ENCODE assay signal across 1 cellular context in the genomic region with DNA sequence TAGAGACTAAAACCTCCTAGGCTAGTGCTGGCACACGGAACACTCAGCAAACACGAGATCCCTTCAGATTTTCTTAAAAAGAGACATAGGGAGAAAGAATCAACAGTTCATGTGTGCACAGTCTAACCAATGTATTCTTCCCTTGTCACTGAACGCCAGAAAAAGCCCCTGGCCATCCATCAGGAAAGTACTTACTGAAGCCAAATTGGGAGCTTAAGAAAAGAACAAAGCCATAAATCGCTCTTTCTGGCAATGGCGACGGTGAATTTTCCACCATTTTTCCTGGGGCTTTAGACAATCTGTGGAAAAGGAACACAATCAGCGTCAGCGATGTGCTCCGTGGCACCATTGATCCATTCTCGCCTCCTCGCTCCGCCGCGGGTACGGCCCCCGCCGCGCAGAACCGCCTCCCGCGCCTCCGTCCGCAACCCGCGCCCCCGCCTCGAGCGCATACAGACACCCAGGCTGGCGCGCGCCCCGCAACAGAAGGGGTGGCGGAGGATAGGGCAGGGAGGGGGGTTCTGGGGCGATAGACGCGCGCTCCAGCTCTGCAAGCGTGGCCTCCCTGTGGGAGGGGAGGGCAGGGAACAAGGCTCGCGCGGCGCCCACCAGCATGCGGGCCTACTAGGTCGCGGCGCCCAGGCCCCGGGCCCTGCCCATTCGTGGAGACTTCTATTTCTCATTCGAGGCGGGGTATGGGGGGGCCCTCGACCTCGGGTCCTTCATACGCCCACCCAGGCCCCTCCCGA.
TF ChIP-seq lines count a peak whose summit lies in the region.

No MANE protein-coding gene starts in this region.

TF ChIP-seq in HepG2, 621 proteins besides CTCF, POLR2A, EP300 and RAD21 (continued from another document and continues in another):
- TF ChIP-seq, protein P1, sequence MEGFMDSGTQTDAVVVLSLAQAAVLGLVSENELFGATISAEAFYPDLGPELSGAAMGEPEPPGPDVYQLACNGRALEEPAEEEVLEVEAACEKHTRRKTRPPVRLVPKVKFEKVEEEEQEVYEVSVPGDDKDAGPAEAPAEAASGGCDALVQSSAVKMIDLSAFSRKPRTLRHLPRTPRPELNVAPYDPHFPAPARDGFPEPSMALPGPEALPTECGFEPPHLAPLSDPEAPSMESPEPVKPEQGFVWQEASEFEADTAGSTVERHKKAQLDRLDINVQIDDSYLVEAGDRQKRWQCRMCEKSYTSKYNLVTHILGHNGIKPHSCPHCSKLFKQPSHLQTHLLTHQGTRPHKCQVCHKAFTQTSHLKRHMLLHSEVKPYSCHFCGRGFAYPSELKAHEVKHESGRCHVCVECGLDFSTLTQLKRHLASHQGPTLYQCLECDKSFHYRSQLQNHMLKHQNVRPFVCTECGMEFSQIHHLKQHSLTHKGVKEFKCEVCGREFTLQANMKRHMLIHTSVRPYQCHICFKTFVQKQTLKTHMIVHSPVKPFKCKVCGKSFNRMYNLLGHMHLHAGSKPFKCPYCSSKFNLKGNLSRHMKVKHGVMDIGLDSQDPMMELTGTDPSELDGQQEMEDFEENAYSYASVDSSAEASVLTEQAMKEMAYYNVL (CRISPR knock-in tag; IDR thresholded peaks at IDR 0.05; ENCODE audit: borderline replicate concordance): peak; percentile 34; the same call in 1 of the 2 replicates
- TF ChIP-seq, protein P2, sequence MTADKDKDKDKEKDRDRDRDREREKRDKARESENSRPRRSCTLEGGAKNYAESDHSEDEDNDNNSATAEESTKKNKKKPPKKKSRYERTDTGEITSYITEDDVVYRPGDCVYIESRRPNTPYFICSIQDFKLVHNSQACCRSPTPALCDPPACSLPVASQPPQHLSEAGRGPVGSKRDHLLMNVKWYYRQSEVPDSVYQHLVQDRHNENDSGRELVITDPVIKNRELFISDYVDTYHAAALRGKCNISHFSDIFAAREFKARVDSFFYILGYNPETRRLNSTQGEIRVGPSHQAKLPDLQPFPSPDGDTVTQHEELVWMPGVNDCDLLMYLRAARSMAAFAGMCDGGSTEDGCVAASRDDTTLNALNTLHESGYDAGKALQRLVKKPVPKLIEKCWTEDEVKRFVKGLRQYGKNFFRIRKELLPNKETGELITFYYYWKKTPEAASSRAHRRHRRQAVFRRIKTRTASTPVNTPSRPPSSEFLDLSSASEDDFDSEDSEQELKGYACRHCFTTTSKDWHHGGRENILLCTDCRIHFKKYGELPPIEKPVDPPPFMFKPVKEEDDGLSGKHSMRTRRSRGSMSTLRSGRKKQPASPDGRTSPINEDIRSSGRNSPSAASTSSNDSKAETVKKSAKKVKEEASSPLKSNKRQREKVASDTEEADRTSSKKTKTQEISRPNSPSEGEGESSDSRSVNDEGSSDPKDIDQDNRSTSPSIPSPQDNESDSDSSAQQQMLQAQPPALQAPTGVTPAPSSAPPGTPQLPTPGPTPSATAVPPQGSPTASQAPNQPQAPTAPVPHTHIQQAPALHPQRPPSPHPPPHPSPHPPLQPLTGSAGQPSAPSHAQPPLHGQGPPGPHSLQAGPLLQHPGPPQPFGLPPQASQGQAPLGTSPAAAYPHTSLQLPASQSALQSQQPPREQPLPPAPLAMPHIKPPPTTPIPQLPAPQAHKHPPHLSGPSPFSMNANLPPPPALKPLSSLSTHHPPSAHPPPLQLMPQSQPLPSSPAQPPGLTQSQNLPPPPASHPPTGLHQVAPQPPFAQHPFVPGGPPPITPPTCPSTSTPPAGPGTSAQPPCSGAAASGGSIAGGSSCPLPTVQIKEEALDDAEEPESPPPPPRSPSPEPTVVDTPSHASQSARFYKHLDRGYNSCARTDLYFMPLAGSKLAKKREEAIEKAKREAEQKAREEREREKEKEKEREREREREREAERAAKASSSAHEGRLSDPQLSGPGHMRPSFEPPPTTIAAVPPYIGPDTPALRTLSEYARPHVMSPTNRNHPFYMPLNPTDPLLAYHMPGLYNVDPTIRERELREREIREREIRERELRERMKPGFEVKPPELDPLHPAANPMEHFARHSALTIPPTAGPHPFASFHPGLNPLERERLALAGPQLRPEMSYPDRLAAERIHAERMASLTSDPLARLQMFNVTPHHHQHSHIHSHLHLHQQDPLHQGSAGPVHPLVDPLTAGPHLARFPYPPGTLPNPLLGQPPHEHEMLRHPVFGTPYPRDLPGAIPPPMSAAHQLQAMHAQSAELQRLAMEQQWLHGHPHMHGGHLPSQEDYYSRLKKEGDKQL (CRISPR knock-in tag; IDR thresholded peaks at IDR 0.05; ENCODE audit: low read depth): 0 out of 2 replicates have a peak, but pooled peaks have one; percentile 36
- no peak for TF ChIP-seq MZF1 (CRISPR knock-in tag; IDR thresholded peaks at IDR 0.05; ENCODE audit: borderline replicate concordance)
- TF ChIP-seq ZNF383 (CRISPR knock-in tag; IDR thresholded peaks at IDR 0.05; ENCODE audit: borderline replicate concordance): no peak
- TF ChIP-seq ZNF713 (CRISPR knock-in tag; IDR thresholded peaks at IDR 0.05): peak; percentile 67; the same call in 1 of the 2 replicates
- TF ChIP-seq, protein P3, sequence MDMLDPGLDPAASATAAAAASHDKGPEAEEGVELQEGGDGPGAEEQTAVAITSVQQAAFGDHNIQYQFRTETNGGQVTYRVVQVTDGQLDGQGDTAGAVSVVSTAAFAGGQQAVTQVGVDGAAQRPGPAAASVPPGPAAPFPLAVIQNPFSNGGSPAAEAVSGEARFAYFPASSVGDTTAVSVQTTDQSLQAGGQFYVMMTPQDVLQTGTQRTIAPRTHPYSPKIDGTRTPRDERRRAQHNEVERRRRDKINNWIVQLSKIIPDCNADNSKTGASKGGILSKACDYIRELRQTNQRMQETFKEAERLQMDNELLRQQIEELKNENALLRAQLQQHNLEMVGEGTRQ (IDR thresholded peaks at IDR 0.05; ENCODE audit: low read depth, low read length): no peak
- TF ChIP-seq, protein P3 (CRISPR knock-in tag; IDR thresholded peaks at IDR 0.05; ENCODE audit: borderline replicate concordance): peak; percentile 47; the same call in 1 of the 2 replicates
- peak; percentile 58 for TF ChIP-seq HNRNPK (IDR thresholded peaks at IDR 0.05; ENCODE audit: low read depth, low read length, poor library complexity, severe bottlenecking)
- TF ChIP-seq, protein P4, sequence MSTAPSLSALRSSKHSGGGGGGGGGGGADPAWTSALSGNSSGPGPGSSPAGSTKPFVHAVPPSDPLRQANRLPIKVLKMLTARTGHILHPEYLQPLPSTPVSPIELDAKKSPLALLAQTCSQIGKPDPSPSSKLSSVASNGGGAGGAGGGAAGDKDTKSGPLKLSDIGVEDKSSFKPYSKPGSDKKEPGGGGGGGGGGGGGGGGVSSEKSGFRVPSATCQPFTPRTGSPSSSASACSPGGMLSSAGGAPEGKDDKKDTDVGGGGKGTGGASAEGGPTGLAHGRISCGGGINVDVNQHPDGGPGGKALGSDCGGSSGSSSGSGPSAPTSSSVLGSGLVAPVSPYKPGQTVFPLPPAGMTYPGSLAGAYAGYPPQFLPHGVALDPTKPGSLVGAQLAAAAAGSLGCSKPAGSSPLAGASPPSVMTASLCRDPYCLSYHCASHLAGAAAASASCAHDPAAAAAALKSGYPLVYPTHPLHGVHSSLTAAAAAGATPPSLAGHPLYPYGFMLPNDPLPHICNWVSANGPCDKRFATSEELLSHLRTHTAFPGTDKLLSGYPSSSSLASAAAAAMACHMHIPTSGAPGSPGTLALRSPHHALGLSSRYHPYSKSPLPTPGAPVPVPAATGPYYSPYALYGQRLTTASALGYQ (CRISPR knock-in tag; IDR thresholded peaks at IDR 0.05): peak; percentile 54; the same call in 1 of the 2 replicates
- peak; percentile 72; the same call in 1 of the 2 replicates for TF ChIP-seq REL (CRISPR knock-in tag; conservative IDR thresholded peaks at IDR 0.05)
- TF ChIP-seq DR1 (CRISPR knock-in tag; IDR thresholded peaks at IDR 0.05): peak; percentile 64
- TF ChIP-seq, protein P5, sequence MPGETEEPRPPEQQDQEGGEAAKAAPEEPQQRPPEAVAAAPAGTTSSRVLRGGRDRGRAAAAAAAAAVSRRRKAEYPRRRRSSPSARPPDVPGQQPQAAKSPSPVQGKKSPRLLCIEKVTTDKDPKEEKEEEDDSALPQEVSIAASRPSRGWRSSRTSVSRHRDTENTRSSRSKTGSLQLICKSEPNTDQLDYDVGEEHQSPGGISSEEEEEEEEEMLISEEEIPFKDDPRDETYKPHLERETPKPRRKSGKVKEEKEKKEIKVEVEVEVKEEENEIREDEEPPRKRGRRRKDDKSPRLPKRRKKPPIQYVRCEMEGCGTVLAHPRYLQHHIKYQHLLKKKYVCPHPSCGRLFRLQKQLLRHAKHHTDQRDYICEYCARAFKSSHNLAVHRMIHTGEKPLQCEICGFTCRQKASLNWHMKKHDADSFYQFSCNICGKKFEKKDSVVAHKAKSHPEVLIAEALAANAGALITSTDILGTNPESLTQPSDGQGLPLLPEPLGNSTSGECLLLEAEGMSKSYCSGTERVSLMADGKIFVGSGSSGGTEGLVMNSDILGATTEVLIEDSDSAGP (CRISPR knock-in tag; IDR thresholded peaks at IDR 0.05; ENCODE audit: borderline replicate concordance): peak; percentile 75; the same call in 1 of the 2 replicates
- peak; percentile 80; the same call in 1 of the 2 replicates for TF ChIP-seq ZNF768 (CRISPR knock-in tag; IDR thresholded peaks at IDR 0.05)
- TF ChIP-seq PTBP1 (IDR thresholded peaks at IDR 0.05; ENCODE audit: low read depth, low read length, poor library complexity, severe bottlenecking): peak; percentile 64
- peak; percentile 94 for TF ChIP-seq AGO2 (optimal IDR thresholded peaks at IDR 0.05; ENCODE audit: low read depth, low read length)
- peak; percentile 70; the same call in 1 of the 2 replicates for TF ChIP-seq ZBTB1 (CRISPR knock-in tag; IDR thresholded peaks at IDR 0.05; ENCODE audit: borderline replicate concordance)
- TF ChIP-seq RXRB (CRISPR knock-in tag; IDR thresholded peaks at IDR 0.05; ENCODE audit: borderline replicate concordance): peak; percentile 25; the same call in 1 of the 2 replicates
- peak; percentile 33; the same call in 1 of the 2 replicates for TF ChIP-seq ZKSCAN1 (IDR thresholded peaks at IDR 0.05; ENCODE audit: low read length)
- TF ChIP-seq, protein P6, sequence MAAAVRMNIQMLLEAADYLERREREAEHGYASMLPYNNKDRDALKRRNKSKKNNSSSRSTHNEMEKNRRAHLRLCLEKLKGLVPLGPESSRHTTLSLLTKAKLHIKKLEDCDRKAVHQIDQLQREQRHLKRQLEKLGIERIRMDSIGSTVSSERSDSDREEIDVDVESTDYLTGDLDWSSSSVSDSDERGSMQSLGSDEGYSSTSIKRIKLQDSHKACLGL (CRISPR knock-in tag; IDR thresholded peaks at IDR 0.05): peak; percentile 14; the same call in 1 of the 2 replicates
- no peak for TF ChIP-seq SIX4 (CRISPR knock-in tag; IDR thresholded peaks at IDR 0.05)
- no peak for TF ChIP-seq ZSCAN12 (CRISPR knock-in tag; IDR thresholded peaks at IDR 0.05)
- TF ChIP-seq ZC3H13 (CRISPR knock-in tag; IDR thresholded peaks at IDR 0.05): peak; percentile 91
- TF ChIP-seq ZC3H4 (CRISPR knock-in tag; IDR thresholded peaks at IDR 0.05; ENCODE audit: borderline replicate concordance): peak; percentile 92
- peak; percentile 90 for TF ChIP-seq ZNF225 (CRISPR knock-in tag; IDR thresholded peaks at IDR 0.05)
- peak; percentile 79; the same call in 1 of the 2 replicates for TF ChIP-seq ZFYVE20 (CRISPR knock-in tag; IDR thresholded peaks at IDR 0.05; ENCODE audit: borderline replicate concordance, low read depth)
- TF ChIP-seq, protein P7, sequence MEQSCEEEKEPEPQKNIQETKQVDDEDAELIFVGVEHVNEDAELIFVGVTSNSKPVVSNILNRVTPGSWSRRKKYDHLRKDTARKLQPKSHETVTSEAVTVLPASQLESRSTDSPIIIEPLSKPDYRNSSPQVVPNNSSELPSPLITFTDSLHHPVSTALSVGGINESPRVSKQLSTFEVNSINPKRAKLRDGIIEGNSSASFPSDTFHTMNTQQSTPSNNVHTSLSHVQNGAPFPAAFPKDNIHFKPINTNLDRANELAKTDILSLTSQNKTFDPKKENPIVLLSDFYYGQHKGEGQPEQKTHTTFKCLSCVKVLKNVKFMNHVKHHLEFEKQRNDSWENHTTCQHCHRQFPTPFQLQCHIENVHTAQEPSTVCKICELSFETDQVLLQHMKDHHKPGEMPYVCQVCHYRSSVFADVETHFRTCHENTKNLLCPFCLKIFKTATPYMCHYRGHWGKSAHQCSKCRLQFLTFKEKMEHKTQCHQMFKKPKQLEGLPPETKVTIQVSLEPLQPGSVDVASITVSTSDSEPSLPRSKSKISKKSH (CRISPR knock-in tag; IDR thresholded peaks at IDR 0.05; ENCODE audit: borderline replicate concordance): peak; percentile 89; the same call in 1 of the 2 replicates
- TF ChIP-seq FOSL2 (CRISPR knock-in tag; IDR thresholded peaks at IDR 0.05): peak; percentile 36
- TF ChIP-seq, protein P8, sequence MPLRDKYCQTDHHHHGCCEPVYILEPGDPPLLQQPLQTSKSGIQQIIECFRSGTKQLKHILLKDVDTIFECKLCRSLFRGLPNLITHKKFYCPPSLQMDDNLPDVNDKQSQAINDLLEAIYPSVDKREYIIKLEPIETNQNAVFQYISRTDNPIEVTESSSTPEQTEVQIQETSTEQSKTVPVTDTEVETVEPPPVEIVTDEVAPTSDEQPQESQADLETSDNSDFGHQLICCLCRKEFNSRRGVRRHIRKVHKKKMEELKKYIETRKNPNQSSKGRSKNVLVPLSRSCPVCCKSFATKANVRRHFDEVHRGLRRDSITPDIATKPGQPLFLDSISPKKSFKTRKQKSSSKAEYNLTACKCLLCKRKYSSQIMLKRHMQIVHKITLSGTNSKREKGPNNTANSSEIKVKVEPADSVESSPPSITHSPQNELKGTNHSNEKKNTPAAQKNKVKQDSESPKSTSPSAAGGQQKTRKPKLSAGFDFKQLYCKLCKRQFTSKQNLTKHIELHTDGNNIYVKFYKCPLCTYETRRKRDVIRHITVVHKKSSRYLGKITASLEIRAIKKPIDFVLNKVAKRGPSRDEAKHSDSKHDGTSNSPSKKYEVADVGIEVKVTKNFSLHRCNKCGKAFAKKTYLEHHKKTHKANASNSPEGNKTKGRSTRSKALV (CRISPR knock-in tag; IDR thresholded peaks at IDR 0.05): peak; percentile 62; the same call in 1 of the 2 replicates
- TF ChIP-seq ZSCAN29 (CRISPR knock-in tag; conservative IDR thresholded peaks at IDR 0.05): no peak
- TF ChIP-seq, protein P9, sequence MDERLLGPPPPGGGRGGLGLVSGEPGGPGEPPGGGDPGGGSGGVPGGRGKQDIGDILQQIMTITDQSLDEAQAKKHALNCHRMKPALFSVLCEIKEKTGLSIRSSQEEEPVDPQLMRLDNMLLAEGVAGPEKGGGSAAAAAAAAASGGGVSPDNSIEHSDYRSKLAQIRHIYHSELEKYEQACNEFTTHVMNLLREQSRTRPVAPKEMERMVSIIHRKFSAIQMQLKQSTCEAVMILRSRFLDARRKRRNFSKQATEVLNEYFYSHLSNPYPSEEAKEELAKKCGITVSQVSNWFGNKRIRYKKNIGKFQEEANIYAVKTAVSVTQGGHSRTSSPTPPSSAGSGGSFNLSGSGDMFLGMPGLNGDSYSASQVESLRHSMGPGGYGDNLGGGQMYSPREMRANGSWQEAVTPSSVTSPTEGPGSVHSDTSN (CRISPR knock-in tag; IDR thresholded peaks at IDR 0.05): no peak
